23 cellular contexts compared by ENCODE assay signal in the genomic region with DNA sequence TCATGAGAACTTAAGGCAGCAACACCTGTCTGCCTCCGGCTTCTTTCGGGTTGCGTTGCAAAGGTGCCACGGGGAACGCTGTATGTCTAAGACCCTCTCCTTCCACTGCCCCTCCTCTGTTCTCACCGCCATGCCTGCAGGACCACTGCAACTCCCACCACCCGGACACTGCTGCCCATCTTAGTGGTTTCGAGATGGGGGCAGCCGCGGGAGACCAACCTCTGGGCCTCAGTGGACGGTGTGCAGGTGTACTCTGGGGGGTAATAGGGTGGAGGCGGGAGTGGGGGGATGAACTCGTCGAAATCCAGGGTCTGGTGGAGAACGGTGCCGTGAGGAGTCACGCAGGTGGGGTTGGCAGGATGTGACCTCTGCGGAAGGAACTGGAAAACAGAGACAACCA.
"Had no signal": no experiment of that assay in that cellular context is flagged by ENCODE, and none has a peak within 500 bp of the region (broad histone marks: within the 10 kb centered on the region; RNA-seq: fewer than 3 reads in every experiment).

No MANE protein-coding gene starts in this region.

- H3K36me3 ChIP-seq: esophagus squamous epithelium, sigmoid colon, stomach, thyroid gland had no signal

- H3K4me3 Mint-ChIP-seq: effector memory CD8-positive, alpha-beta T cell; immature natural killer cell; naive thymus-derived CD8-positive, alpha-beta T cell; nephron progenitor cell; stimulated activated effector memory CD8-positive, alpha-beta T cell treated with anti-CD3 and anti-CD28 coated beads, Interleukin-12 subunit alpha, Interleukin-12 subunit beta, amount 100 ng/mL, for 72 hours had no signal

- H3K9me3 Mint-ChIP-seq: effector memory CD8-positive, alpha-beta T cell; immature natural killer cell; naive thymus-derived CD8-positive, alpha-beta T cell; nephron progenitor cell; stimulated activated effector memory CD8-positive, alpha-beta T cell treated with anti-CD3 and anti-CD28 coated beads, Interleukin-12 subunit alpha, Interleukin-12 subunit beta, amount 100 ng/mL, for 72 hours had no signal

- H3K4me3 ChIP-seq: coronary artery, esophagus squamous epithelium, psoas muscle, sigmoid colon, stomach, thyroid gland had no signal

- DNase-seq: dermis blood vessel endothelial cell; effector memory CD8-positive, alpha-beta T cell; erythroblast; esophagus squamous epithelium; foreskin melanocyte; hypothalamus; immature natural killer cell; mesenchymal stem cell; nephron progenitor cell; nucleus accumbens; stimulated activated CD4-positive, alpha-beta T cell treated with anti-CD3 and anti-CD28 coated beads, Interleukin-2, amount 100 ng/mL, for 24 hours; stimulated activated CD4-positive, alpha-beta T cell treated with anti-CD3 and anti-CD28 coated beads, Interleukin-4, amount 100 ng/mL, for 24 hours; stimulated activated naive CD4-positive, alpha-beta T cell treated with Interleukin-2 at 50 U/mL for 16 hours; stomach; thyroid gland; trophoblast cell had no signal

- H3K27me3 ChIP-seq: thyroid gland had no signal

- H3K27ac ChIP-seq: coronary artery, esophagus squamous epithelium, psoas muscle, sigmoid colon, stomach, thyroid gland had no signal

- ATAC-seq: effector memory CD8-positive, alpha-beta T cell; left lobe of liver; naive thymus-derived CD8-positive, alpha-beta T cell; psoas muscle; right cardiac atrium; stimulated activated effector memory CD8-positive, alpha-beta T cell treated with anti-CD3 and anti-CD28 coated beads, Interleukin-12 subunit alpha, Interleukin-12 subunit beta, amount 100 ng/mL, for 72 hours had no signal

- H3K27ac Mint-ChIP-seq: effector memory CD8-positive, alpha-beta T cell; immature natural killer cell; naive thymus-derived CD8-positive, alpha-beta T cell; nephron progenitor cell; stimulated activated effector memory CD8-positive, alpha-beta T cell treated with anti-CD3 and anti-CD28 coated beads, Interleukin-12 subunit alpha, Interleukin-12 subunit beta, amount 100 ng/mL, for 72 hours had no signal

- H3K36me3 Mint-ChIP-seq: immature natural killer cell; naive thymus-derived CD8-positive, alpha-beta T cell; stimulated activated effector memory CD8-positive, alpha-beta T cell treated with anti-CD3 and anti-CD28 coated beads, Interleukin-12 subunit alpha, Interleukin-12 subunit beta, amount 100 ng/mL, for 72 hours had no signal

- H3K4me1 ChIP-seq: psoas muscle, thyroid gland had no signal
